Comparison of ENCODE assay signal across 1 cellular context in the genomic region with DNA sequence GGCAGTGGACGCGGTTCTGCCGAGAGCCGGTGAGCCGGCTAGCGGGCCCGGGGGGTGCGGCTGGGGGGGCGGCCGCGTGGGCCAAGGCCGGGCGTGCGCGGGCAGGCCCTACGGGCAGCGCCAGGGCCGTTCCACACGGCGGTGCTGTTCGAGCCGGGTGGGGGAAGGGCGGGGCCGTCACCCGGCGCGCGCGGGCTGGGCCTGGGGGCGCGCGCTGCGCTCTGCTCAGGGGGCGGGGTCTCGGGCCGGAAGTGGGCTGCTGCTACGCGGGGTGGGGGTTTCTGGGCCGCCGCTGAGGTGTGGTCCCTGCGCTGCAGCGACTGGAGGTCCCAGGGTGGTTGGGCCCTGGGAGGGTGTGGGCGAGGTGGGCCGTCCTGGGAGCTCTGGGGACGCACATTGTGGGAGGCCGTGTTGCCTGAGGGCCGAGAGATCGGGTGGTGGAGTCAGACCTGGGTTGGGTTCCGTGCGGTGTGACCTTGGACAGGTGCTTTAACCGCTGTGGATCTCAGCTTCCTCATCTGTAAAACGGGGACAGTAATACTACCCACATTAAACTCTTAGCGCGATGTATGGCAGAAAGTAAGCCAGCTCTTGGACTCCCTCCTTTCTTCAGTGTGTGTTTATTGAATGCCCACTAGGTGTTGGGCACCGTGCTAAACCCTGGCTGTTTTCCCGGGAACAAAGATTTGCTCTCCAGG.
TF ChIP-seq lines count a peak whose summit lies in the region.

No MANE protein-coding gene starts in this region.

TF ChIP-seq in K562, 482 proteins besides CTCF, POLR2A, EP300 and RAD21 (continued from another document and continues in another):
- no peak for TF ChIP-seq TOE1 (IDR thresholded peaks at IDR 0.05; ENCODE audit: borderline replicate concordance)
- no peak for TF ChIP-seq TOE1 (CRISPR knock-in tag; IDR thresholded peaks at IDR 0.05; ENCODE audit: borderline replicate concordance, low read depth)
- TF ChIP-seq SMAD4 (CRISPR knock-in tag; conservative IDR thresholded peaks at IDR 0.05), result no peak
- TF ChIP-seq PHF8 (IDR thresholded peaks at IDR 0.05; ENCODE audit: borderline replicate concordance, low read length), result peak; percentile 71; the same call in 1 of the 2 replicates
- TF ChIP-seq, protein P1, sequence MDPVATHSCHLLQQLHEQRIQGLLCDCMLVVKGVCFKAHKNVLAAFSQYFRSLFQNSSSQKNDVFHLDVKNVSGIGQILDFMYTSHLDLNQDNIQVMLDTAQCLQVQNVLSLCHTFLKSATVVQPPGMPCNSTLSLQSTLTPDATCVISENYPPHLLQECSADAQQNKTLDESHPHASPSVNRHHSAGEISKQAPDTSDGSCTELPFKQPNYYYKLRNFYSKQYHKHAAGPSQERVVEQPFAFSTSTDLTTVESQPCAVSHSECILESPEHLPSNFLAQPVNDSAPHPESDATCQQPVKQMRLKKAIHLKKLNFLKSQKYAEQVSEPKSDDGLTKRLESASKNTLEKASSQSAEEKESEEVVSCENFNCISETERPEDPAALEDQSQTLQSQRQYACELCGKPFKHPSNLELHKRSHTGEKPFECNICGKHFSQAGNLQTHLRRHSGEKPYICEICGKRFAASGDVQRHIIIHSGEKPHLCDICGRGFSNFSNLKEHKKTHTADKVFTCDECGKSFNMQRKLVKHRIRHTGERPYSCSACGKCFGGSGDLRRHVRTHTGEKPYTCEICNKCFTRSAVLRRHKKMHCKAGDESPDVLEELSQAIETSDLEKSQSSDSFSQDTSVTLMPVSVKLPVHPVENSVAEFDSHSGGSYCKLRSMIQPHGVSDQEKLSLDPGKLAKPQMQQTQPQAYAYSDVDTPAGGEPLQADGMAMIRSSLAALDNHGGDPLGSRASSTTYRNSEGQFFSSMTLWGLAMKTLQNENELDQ (CRISPR knock-in tag; IDR thresholded peaks at IDR 0.05; ENCODE audit: borderline replicate concordance), result no peak
- TF ChIP-seq KDM5B (IDR thresholded peaks at IDR 0.05; ENCODE audit: insufficient replicate concordance, low read depth, low read length), result peak; percentile 54
- TF ChIP-seq, protein P2, sequence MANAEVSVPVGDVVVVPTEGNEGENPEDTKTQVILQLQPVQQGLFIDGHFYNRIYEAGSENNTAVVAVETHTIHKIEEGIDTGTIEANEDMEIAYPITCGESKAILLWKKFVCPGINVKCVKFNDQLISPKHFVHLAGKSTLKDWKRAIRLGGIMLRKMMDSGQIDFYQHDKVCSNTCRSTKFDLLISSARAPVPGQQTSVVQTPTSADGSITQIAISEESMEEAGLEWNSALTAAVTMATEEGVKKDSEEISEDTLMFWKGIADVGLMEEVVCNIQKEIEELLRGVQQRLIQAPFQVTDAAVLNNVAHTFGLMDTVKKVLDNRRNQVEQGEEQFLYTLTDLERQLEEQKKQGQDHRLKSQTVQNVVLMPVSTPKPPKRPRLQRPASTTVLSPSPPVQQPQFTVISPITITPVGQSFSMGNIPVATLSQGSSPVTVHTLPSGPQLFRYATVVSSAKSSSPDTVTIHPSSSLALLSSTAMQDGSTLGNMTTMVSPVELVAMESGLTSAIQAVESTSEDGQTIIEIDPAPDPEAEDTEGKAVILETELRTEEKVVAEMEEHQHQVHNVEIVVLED (CRISPR knock-in tag; IDR thresholded peaks at IDR 0.05), result peak; percentile 89
- TF ChIP-seq KLF6 (CRISPR knock-in tag; IDR thresholded peaks at IDR 0.05; ENCODE audit: borderline replicate concordance), result no peak
- TF ChIP-seq FOSL1 (tag; conservative IDR thresholded peaks at IDR 0.05), result peak; percentile 49
- peak; percentile 75 for TF ChIP-seq MYC (IDR thresholded peaks at IDR 0.05; ENCODE audit: low read depth, low read length)
- no peak for TF ChIP-seq MYC (CRISPR knock-in tag; IDR thresholded peaks at IDR 0.05; ENCODE audit: borderline replicate concordance, low read depth)
- TF ChIP-seq CXXC5 (CRISPR knock-in tag; IDR thresholded peaks at IDR 0.05), result peak; percentile 76
- TF ChIP-seq CHD4 (IDR thresholded peaks at IDR 0.05; ENCODE audit: insufficient read depth, insufficient replicate concordance, low read depth, low read length, poor library complexity, severe bottlenecking), result no peak
- TF ChIP-seq, protein P3, sequence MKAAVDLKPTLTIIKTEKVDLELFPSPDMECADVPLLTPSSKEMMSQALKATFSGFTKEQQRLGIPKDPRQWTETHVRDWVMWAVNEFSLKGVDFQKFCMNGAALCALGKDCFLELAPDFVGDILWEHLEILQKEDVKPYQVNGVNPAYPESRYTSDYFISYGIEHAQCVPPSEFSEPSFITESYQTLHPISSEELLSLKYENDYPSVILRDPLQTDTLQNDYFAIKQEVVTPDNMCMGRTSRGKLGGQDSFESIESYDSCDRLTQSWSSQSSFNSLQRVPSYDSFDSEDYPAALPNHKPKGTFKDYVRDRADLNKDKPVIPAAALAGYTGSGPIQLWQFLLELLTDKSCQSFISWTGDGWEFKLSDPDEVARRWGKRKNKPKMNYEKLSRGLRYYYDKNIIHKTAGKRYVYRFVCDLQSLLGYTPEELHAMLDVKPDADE (conservative IDR thresholded peaks at IDR 0.05; ENCODE audit: control insufficient read depth, low read depth, low read length), result peak; percentile 62
- no peak for TF ChIP-seq ZNF77 (CRISPR knock-in tag; IDR thresholded peaks at IDR 0.05)
- TF ChIP-seq BCOR (IDR thresholded peaks at IDR 0.05), result peak; percentile 63; the same call in 1 of the 2 replicates
- TF ChIP-seq, protein P4, sequence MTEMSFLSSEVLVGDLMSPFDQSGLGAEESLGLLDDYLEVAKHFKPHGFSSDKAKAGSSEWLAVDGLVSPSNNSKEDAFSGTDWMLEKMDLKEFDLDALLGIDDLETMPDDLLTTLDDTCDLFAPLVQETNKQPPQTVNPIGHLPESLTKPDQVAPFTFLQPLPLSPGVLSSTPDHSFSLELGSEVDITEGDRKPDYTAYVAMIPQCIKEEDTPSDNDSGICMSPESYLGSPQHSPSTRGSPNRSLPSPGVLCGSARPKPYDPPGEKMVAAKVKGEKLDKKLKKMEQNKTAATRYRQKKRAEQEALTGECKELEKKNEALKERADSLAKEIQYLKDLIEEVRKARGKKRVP (CRISPR knock-in tag; IDR thresholded peaks at IDR 0.05), result no peak
- TF ChIP-seq, protein P5, sequence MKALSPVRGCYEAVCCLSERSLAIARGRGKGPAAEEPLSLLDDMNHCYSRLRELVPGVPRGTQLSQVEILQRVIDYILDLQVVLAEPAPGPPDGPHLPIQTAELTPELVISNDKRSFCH (CRISPR knock-in tag; IDR thresholded peaks at IDR 0.05), result no peak
- TF ChIP-seq, protein P5 (tag; IDR thresholded peaks at IDR 0.05), result no peak
- no peak for TF ChIP-seq ZNF316 (IDR thresholded peaks at IDR 0.05)
- TF ChIP-seq CREB1 (IDR thresholded peaks at IDR 0.05), result peak; percentile 63
- peak; percentile 53 for TF ChIP-seq CREB1 (CRISPR knock-in tag; IDR thresholded peaks at IDR 0.05)
- no peak for TF ChIP-seq ZNF785 (CRISPR knock-in tag; IDR thresholded peaks at IDR 0.05)
- TF ChIP-seq, protein P6, sequence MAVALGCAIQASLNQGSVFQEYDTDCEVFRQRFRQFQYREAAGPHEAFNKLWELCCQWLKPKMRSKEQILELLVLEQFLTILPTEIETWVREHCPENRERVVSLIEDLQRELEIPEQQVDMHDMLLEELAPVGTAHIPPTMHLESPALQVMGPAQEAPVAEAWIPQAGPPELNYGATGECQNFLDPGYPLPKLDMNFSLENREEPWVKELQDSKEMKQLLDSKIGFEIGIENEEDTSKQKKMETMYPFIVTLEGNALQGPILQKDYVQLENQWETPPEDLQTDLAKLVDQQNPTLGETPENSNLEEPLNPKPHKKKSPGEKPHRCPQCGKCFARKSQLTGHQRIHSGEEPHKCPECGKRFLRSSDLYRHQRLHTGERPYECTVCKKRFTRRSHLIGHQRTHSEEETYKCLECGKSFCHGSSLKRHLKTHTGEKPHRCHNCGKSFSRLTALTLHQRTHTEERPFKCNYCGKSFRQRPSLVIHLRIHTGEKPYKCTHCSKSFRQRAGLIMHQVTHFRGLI (CRISPR knock-in tag; IDR thresholded peaks at IDR 0.05), result no peak
- 0 out of 2 replicates have a peak, but pooled peaks have one; percentile 25 for TF ChIP-seq CBFB (CRISPR knock-in tag; IDR thresholded peaks at IDR 0.05)
- peak in 1 of 2 experiments; percentile 79; a peak in 2 of 4 replicates for TF ChIP-seq HDAC1 (IDR thresholded peaks at IDR 0.05)
- TF ChIP-seq, protein P7, sequence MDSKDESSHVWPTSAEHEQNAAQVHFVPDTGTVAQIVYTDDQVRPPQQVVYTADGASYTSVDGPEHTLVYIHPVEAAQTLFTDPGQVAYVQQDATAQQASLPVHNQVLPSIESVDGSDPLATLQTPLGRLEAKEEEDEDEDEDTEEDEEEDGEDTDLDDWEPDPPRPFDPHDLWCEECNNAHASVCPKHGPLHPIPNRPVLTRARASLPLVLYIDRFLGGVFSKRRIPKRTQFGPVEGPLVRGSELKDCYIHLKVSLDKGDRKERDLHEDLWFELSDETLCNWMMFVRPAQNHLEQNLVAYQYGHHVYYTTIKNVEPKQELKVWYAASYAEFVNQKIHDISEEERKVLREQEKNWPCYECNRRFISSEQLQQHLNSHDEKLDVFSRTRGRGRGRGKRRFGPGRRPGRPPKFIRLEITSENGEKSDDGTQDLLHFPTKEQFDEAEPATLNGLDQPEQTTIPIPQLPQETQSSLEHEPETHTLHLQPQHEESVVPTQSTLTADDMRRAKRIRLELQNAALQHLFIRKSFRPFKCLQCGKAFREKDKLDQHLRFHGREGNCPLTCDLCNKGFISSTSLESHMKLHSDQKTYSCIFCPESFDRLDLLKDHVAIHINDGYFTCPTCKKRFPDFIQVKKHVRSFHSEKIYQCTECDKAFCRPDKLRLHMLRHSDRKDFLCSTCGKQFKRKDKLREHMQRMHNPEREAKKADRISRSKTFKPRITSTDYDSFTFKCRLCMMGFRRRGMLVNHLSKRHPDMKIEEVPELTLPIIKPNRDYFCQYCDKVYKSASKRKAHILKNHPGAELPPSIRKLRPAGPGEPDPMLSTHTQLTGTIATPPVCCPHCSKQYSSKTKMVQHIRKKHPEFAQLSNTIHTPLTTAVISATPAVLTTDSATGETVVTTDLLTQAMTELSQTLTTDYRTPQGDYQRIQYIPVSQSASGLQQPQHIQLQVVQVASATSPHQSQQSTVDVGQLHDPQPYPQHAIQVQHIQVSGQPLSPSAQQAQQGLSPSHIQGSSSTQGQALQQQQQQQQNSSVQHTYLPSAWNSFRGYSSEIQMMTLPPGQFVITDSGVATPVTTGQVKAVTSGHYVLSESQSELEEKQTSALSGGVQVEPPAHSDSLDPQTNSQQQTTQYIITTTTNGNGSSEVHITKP (IDR thresholded peaks at IDR 0.05; ENCODE audit: partially characterized antibody), result no peak
- TF ChIP-seq BRF1 (IDR thresholded peaks at IDR 0.05; ENCODE audit: borderline replicate concordance, extremely low read depth, insufficient read length), result no peak
- TF ChIP-seq, protein P8, sequence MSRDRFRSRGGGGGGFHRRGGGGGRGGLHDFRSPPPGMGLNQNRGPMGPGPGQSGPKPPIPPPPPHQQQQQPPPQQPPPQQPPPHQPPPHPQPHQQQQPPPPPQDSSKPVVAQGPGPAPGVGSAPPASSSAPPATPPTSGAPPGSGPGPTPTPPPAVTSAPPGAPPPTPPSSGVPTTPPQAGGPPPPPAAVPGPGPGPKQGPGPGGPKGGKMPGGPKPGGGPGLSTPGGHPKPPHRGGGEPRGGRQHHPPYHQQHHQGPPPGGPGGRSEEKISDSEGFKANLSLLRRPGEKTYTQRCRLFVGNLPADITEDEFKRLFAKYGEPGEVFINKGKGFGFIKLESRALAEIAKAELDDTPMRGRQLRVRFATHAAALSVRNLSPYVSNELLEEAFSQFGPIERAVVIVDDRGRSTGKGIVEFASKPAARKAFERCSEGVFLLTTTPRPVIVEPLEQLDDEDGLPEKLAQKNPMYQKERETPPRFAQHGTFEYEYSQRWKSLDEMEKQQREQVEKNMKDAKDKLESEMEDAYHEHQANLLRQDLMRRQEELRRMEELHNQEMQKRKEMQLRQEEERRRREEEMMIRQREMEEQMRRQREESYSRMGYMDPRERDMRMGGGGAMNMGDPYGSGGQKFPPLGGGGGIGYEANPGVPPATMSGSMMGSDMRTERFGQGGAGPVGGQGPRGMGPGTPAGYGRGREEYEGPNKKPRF (IDR thresholded peaks at IDR 0.05; ENCODE audit: low read depth, low read length), result no peak
- peak; percentile 60; the same call in 1 of the 2 replicates for TF ChIP-seq EGR1 (conservative IDR thresholded peaks at IDR 0.05)
- TF ChIP-seq, protein P9, sequence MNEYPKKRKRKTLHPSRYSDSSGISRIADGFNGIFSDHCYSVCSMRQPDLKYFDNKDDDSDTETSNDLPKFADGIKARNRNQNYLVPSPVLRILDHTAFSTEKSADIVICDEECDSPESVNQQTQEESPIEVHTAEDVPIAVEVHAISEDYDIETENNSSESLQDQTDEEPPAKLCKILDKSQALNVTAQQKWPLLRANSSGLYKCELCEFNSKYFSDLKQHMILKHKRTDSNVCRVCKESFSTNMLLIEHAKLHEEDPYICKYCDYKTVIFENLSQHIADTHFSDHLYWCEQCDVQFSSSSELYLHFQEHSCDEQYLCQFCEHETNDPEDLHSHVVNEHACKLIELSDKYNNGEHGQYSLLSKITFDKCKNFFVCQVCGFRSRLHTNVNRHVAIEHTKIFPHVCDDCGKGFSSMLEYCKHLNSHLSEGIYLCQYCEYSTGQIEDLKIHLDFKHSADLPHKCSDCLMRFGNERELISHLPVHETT (CRISPR knock-in tag; conservative IDR thresholded peaks at IDR 0.05 in 1 of 2, IDR thresholded peaks at IDR 0.05 in 1 of 2), result peak in 1 of 2 experiments; percentile 96; a peak in 2 of 4 replicates
- no peak for TF ChIP-seq BHLHE40 (IDR thresholded peaks at IDR 0.05; ENCODE audit: low read length)
- TF ChIP-seq, protein P10, sequence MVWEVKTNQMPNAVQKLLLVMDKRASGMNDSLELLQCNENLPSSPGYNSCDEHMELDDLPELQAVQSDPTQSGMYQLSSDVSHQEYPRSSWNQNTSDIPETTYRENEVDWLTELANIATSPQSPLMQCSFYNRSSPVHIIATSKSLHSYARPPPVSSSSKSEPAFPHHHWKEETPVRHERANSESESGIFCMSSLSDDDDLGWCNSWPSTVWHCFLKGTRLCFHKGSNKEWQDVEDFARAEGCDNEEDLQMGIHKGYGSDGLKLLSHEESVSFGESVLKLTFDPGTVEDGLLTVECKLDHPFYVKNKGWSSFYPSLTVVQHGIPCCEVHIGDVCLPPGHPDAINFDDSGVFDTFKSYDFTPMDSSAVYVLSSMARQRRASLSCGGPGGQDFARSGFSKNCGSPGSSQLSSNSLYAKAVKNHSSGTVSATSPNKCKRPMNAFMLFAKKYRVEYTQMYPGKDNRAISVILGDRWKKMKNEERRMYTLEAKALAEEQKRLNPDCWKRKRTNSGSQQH (CRISPR knock-in tag; IDR thresholded peaks at IDR 0.05), result peak; percentile 52; the same call in 1 of the 2 replicates
- TF ChIP-seq RBM15 (IDR thresholded peaks at IDR 0.05; ENCODE audit: insufficient read depth, low read length), result no peak
- TF ChIP-seq ZFP1 (CRISPR knock-in tag; IDR thresholded peaks at IDR 0.05), result no peak
- TF ChIP-seq ZNF668 (CRISPR knock-in tag; IDR thresholded peaks at IDR 0.05), result no peak
- no peak for TF ChIP-seq ZNF311 (CRISPR knock-in tag; IDR thresholded peaks at IDR 0.05)
- peak; percentile 33 to 70; a peak in 2 of 4 replicates for TF ChIP-seq MAZ (CRISPR knock-in tag; conservative IDR thresholded peaks at IDR 0.05 in 1 of 2, IDR thresholded peaks at IDR 0.05 in 1 of 2)
